In genomic region chr5:14400611-14401010, GRCh38 we compare ENCODE assay signal across 15 cellular contexts.
"Had no signal": no experiment of that assay in that cellular context is flagged by ENCODE, and none has a peak within 500 bp of the region (broad histone marks: within the 10 kb centered on the region; RNA-seq: fewer than 3 reads in every experiment).

No MANE protein-coding gene starts in this region.

- ATAC-seq: activated CD4-positive, CD25-positive, alpha-beta regulatory T cell treated with anti-CD3 and anti-CD28 coated beads, Interleukin-2, amount 50 U/mL, for 24 hours; activated CD8-positive, alpha-beta memory T cell treated with anti-CD3 and anti-CD28 coated beads, Interleukin-2, amount 10 ng/mL, durations not matched to agents 7 days and 5 days; activated T-cell treated with anti-CD3 and anti-CD28 coated beads, Interleukin-2, amount 50 U/mL, for 4 hours; stimulated activated effector memory CD8-positive, alpha-beta T cell treated with anti-CD3 and anti-CD28 coated beads, Interleukin-12 subunit alpha, Interleukin-12 subunit beta, amount 100 ng/mL, for 72 hours had no signal

- H2AFZ ChIP-seq: parathyroid adenoma had no signal

- DNase-seq: activated CD4-positive, alpha-beta T cell treated with anti-CD3 and anti-CD28 coated beads, Interleukin-2, amount 50 U/mL, for 4 hours; activated CD8-positive, alpha-beta memory T cell treated with anti-CD3 and anti-CD28 coated beads, Interleukin-2, amount 10 ng/mL, durations not matched to agents 7 days and 5 days; activated gamma-delta T cell; activated T-cell treated with anti-CD3 and anti-CD28 coated beads, Interleukin-2, amount 50 U/mL, for 4 hours; amygdala; dorsolateral prefrontal cortex; immature natural killer cell; retina; trophoblast cell had no signal

- H3K4me3 ChIP-seq: dorsolateral prefrontal cortex, esophagus muscularis mucosa had no signal

- H3K27me3 ChIP-seq: dorsolateral prefrontal cortex, esophagus muscularis mucosa had no signal

- H3K9me3 ChIP-seq: esophagus muscularis mucosa had no signal

- H3K27me3 Mint-ChIP-seq: activated naive CD8-positive, alpha-beta T cell had no signal

- H3K4me3 Mint-ChIP-seq: activated CD8-positive, alpha-beta memory T cell treated with anti-CD3 and anti-CD28 coated beads, Interleukin-2, amount 10 ng/mL, durations not matched to agents 7 days and 5 days; activated T-cell treated with anti-CD3 and anti-CD28 coated beads, Interleukin-2, amount 50 U/mL, for 4 hours; immature natural killer cell; stimulated activated effector memory CD8-positive, alpha-beta T cell treated with anti-CD3 and anti-CD28 coated beads, Interleukin-12 subunit alpha, Interleukin-12 subunit beta, amount 100 ng/mL, for 72 hours; T-helper 2 cell treated with Interferon-gamma antibody and Interleukin-4, amounts not matched to agents 5 μg/mL and 100 μg/mL, for 36 hours had no signal

- H3K27ac Mint-ChIP-seq: activated CD8-positive, alpha-beta memory T cell treated with anti-CD3 and anti-CD28 coated beads, Interleukin-2, amount 10 ng/mL, durations not matched to agents 7 days and 5 days; activated naive CD8-positive, alpha-beta T cell; immature natural killer cell; stimulated activated effector memory CD8-positive, alpha-beta T cell treated with anti-CD3 and anti-CD28 coated beads, Interleukin-12 subunit alpha, Interleukin-12 subunit beta, amount 100 ng/mL, for 72 hours; T-helper 2 cell treated with Interferon-gamma antibody and Interleukin-4, amounts not matched to agents 5 μg/mL and 100 μg/mL, for 36 hours had no signal

- H3K4me1 ChIP-seq: parathyroid adenoma had no signal

- H3K9ac ChIP-seq: parathyroid adenoma had no signal

- H3K27ac ChIP-seq: dorsolateral prefrontal cortex, parathyroid adenoma had no signal
